In the genomic region with DNA sequence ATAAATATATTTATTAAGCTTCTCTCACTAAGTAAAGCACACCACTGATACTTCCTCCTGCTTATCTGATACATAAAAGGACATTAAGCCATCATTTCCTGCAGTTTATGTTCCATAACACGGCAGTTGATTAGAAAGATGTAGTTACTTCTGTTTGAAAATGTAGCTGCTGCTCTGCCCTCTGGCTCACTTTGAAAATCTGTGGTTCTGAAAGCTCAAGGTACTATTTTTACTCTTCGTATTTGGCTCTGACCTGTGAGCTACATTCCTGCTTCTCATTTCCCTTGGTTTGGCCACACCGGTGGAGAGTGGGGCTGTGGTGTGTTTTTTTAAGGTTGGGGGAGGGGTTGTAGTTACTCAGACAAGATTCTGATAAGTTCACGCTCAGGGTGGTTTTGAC, we compare ENCODE assay signal across 7 cellular contexts. TPM values are rescaled to one million over a fixed set of nuclear protein-coding genes. Genes with fewer than 3 reads are reported as not detected.
DNase-seq lines count a peak whose midpoint lies in the region; ATAC-seq and TF ChIP-seq lines count a peak whose summit lies in the region.

No MANE protein-coding gene starts in this region.

- H2AFZ ChIP-seq in GM23338: no peak overlapping the region

- H3K9me3 Mint-ChIP-seq in T-cell (no peaks in the 10 kb centered on the region), nephron progenitor cell (no peaks in the 10 kb centered on the region), GM23338 (no peaks in the 10 kb centered on the region)

- H3K27me3 ChIP-seq in GM23338 (ENCODE audit: insufficient read depth): no peaks in the 10 kb centered on the region

- H3K27ac Mint-ChIP-seq in T-cell (peak overlapping the region; percentile 48 to 58), nephron progenitor cell (no peak overlapping the region), GM23338 (no peak overlapping the region)

- TF ChIP-seq CTCF in nephron progenitor cell (IDR thresholded peaks at IDR 0.05) (no peak), GM23338 (conservative IDR thresholded peaks at IDR 0.05; ENCODE audit: low read depth in 2 of 2) (no peak)

- POLR2A ChIA-PET in T-cell (lab: Charles Lee): no interaction called here

- no peak overlapping the region for H3K4me2 ChIP-seq in GM23338

- H3K36me3 Mint-ChIP-seq in T-cell (peaks cover 10% of the 10 kb centered on the region), nephron progenitor cell (ENCODE audit: low read depth) (no peaks in the 10 kb centered on the region), GM23338 (ENCODE audit: low read depth) (no peaks in the 10 kb centered on the region)

- H3K27ac ChIP-seq in GM23338 (ENCODE audit: low read depth): no peak overlapping the region

- DNase-seq in GM19238 (ENCODE audit: insufficient read length, low spot score): peak; percentile 8
- no peak for DNase-seq in T-cell
- DNase-seq in non-pigmented ciliary epithelial cell (ENCODE audit: low read depth): peak; percentile 14
- DNase-seq in nephron progenitor cell: no peak
- no peak for DNase-seq in NCI-H69 (lab: John Stamatoyannopoulos, UW)
- no peak for DNase-seq in GM23338 (ENCODE audit: low spot score)

- CTCF ChIA-PET in T-cell (lab: Charles Lee): interaction anchor here in 1 of 2 donors (0.5 to 2.1 kb wide), 4 partner anchors 8 to 310 kb away, joined by 3 to 5 read pairs (median 4); partner anchors contain the start of gene TTN

- no peaks in the 10 kb centered on the region for H3F3A ChIP-seq in GM23338 (replicated peaks; ENCODE audit: low read depth)

- no peaks in the 10 kb centered on the region for H3K27me3 Mint-ChIP-seq in T-cell
- no peaks in the 10 kb centered on the region for H3K27me3 Mint-ChIP-seq in nephron progenitor cell (ENCODE audit: low read depth, poor library complexity)
- H3K27me3 Mint-ChIP-seq in GM23338 (ENCODE audit: insufficient read depth, low read depth, poor library complexity): no peaks in the 10 kb centered on the region

- H3K9me2 ChIP-seq in GM23338 (ENCODE audit: insufficient read depth): no peaks in the 10 kb centered on the region

- H3K4me1 Mint-ChIP-seq in T-cell (peaks cover 4 to 21% (median 12%) of the 10 kb centered on the region in 3 donors), nephron progenitor cell (peaks cover 6% of the 10 kb centered on the region), GM23338 (peaks cover 2% of the 10 kb centered on the region; the same call in 1 of the 3 replicates)

- H3K4me3 Mint-ChIP-seq in T-cell: peak overlapping the region; percentile 23 to 56 (median 43)
- H3K4me3 Mint-ChIP-seq in nephron progenitor cell: no peak overlapping the region
- H3K4me3 Mint-ChIP-seq in GM23338: no peak overlapping the region

- no peaks in the 10 kb centered on the region for H3K4me1 ChIP-seq in GM23338 (ENCODE audit: insufficient read depth)

- H3K79me2 ChIP-seq in GM23338 (replicated peaks; ENCODE audit: insufficient read depth): no peaks in the 10 kb centered on the region

- ATAC-seq in HG02678 (IDR thresholded peaks at IDR 0.05; ENCODE audit: unreplicated experiment) (peak; percentile 85), T-cell (replicated peaks in 1 of 4) (peak in 2 of 4 experiments; percentile 36 to 42), GM23338 (no peak)

- no peak overlapping the region for H3K4me3 ChIP-seq in GM23338

- H4K20me1 ChIP-seq in GM23338 (replicated peaks; ENCODE audit: insufficient read depth): no peaks in the 10 kb centered on the region

- H3K36me3 ChIP-seq in GM23338 (ENCODE audit: insufficient read depth): no peaks in the 10 kb centered on the region

TF ChIP-seq in GM23338, 12 proteins besides CTCF, POLR2A, EP300 and RAD21 (continues in another document):
- TF ChIP-seq, protein P1, sequence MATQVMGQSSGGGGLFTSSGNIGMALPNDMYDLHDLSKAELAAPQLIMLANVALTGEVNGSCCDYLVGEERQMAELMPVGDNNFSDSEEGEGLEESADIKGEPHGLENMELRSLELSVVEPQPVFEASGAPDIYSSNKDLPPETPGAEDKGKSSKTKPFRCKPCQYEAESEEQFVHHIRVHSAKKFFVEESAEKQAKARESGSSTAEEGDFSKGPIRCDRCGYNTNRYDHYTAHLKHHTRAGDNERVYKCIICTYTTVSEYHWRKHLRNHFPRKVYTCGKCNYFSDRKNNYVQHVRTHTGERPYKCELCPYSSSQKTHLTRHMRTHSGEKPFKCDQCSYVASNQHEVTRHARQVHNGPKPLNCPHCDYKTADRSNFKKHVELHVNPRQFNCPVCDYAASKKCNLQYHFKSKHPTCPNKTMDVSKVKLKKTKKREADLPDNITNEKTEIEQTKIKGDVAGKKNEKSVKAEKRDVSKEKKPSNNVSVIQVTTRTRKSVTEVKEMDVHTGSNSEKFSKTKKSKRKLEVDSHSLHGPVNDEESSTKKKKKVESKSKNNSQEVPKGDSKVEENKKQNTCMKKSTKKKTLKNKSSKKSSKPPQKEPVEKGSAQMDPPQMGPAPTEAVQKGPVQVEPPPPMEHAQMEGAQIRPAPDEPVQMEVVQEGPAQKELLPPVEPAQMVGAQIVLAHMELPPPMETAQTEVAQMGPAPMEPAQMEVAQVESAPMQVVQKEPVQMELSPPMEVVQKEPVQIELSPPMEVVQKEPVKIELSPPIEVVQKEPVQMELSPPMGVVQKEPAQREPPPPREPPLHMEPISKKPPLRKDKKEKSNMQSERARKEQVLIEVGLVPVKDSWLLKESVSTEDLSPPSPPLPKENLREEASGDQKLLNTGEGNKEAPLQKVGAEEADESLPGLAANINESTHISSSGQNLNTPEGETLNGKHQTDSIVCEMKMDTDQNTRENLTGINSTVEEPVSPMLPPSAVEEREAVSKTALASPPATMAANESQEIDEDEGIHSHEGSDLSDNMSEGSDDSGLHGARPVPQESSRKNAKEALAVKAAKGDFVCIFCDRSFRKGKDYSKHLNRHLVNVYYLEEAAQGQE (IDR thresholded peaks at IDR 0.05; ENCODE audit: unreplicated experiment): no peak
- TF ChIP-seq ZNF331 (CRISPR knock-in tag; IDR thresholded peaks at IDR 0.05; ENCODE audit: low read depth): no peak
- no peak for TF ChIP-seq POLR2AphosphoS5 (IDR thresholded peaks at IDR 0.05; ENCODE audit: low read depth)
- no peak for TF ChIP-seq CREB1 (CRISPR knock-in tag; IDR thresholded peaks at IDR 0.05; ENCODE audit: low read depth)
- no peak for TF ChIP-seq JUNB (IDR thresholded peaks at IDR 0.05; ENCODE audit: unreplicated experiment)
- no peak for TF ChIP-seq EZH2phosphoT487 (IDR thresholded peaks at IDR 0.05; ENCODE audit: unreplicated experiment)
- TF ChIP-seq STAT1 (IDR thresholded peaks at IDR 0.05; ENCODE audit: unreplicated experiment): no peak
- no peak for TF ChIP-seq ZNF114 (CRISPR knock-in tag; IDR thresholded peaks at IDR 0.05)

RNA-seq across cellular contexts. Expression of gene TTN, which starts 12.8 kb away (rescaled TPM):
- total RNA-seq in T-cell: 10 to 100 TPM; 14.3 to 49.2 (median 15.7) TPM
- 8.3 and 12.5 TPM in 2 replicates for total RNA-seq in GM23338 (2014; rRNA removed; shearing (Covaris generic))
- polyA plus RNA-seq in GM23338 (2016; fragmentation: Nextera tagmentation; extraction: Ambion mirVana): 13.2 and 15.7 TPM in 2 replicates

Comparison
In these comparisons a context has a peak if more than half of its experiments do, and no peak if none do; other contexts are left out.
1. DNase-seq: peak in GM19238 (single experiment) and non-pigmented ciliary epithelial cell (single experiment); none in T-cell (0 of 34), nephron progenitor cell (single experiment), NCI-H69 (single experiment) and GM23338 (single experiment).
2. H3K27ac Mint-ChIP-seq: peak in T-cell (2 of 2); none in nephron progenitor cell (single experiment) and GM23338 (single experiment).
3. H3K4me3 Mint-ChIP-seq: peak in T-cell (3 of 3); none in nephron progenitor cell (single experiment) and GM23338 (single experiment).